8 cellular contexts compared by ENCODE assay signal in the genomic region with DNA sequence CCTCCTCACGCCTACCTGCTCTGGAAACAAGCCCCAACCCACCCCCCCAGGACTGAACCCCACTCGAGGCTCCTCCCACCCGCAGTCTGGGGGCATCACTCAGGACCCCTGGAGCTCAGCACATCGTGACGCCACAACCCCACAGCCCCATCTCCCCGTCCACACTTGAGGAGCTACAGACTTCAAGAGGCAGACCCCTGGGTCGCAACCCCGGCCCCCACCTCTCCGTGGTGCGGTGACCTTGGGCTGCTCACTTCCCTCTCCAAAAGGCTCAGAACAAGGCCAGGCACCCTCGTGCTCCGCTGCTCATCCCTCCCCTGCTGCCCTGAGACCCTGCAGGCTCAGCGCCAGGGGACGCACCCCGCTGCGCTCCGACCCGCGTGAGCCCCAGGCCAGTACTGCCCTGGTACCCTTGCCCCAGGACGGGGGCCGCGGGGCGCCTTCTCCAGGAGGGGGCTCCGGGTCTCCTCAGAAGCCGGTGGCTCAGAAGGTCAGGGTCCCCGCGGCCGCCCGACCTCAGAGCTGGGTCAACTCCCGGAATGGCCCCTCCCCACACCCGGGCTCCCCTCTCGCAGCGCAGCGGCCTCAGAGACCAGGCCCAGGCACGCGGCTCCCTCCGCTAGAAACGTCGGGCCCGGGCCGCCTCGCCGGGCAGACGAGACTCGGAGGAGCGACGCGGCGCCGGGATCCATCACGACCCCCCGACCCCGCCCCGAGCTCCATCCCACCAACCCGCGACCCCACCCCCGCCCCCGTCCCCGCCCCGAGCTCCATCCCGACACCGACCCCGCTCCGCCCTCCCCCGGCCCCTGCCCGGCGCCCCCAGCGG. TPM values are rescaled to one million over a fixed set of nuclear protein-coding genes. Genes with fewer than 3 reads are reported as not detected.
DNase-seq lines count a peak whose midpoint lies in the region; ATAC-seq and TF ChIP-seq lines count a peak whose summit lies in the region.

No MANE protein-coding gene starts in this region.

- peaks cover 13% of the 10 kb centered on the region for H3K36me3 Mint-ChIP-seq in effector memory CD8-positive, alpha-beta T cell (ENCODE audit: insufficient read depth)

- peak overlapping the region; percentile 66 for H3K27ac ChIP-seq in SJCRH30

- intact Hi-C loops in mucosa of descending colon (cut with DNase I, micrococcal nuclease) = no loop called here

- no peaks in the 10 kb centered on the region for H3K9me3 Mint-ChIP-seq in effector memory CD8-positive, alpha-beta T cell

- H3K9me3 ChIP-seq in SJCRH30 (replicated peaks) (no peaks in the 10 kb centered on the region), mucosa of descending colon (no peaks in the 10 kb centered on the region)

- H3K4me3 ChIP-seq in SJCRH30 (peak overlapping the region; percentile 99), mucosa of descending colon (peak overlapping the region; percentile 80)

- TF ChIP-seq CTCF in mucosa of descending colon (IDR thresholded peaks at IDR 0.05) = no peak

- no peaks in the 10 kb centered on the region for H3K27me3 Mint-ChIP-seq in effector memory CD8-positive, alpha-beta T cell

- peak overlapping the region; percentile 71 to 77 for H3K4me3 Mint-ChIP-seq in effector memory CD8-positive, alpha-beta T cell

- peak overlapping the region; percentile 44 to 49 for H3K27ac Mint-ChIP-seq in effector memory CD8-positive, alpha-beta T cell

- peaks cover 16 to 17% of the 10 kb centered on the region in 2 donors for H3K4me1 Mint-ChIP-seq in effector memory CD8-positive, alpha-beta T cell (ENCODE audit: low read depth in 2 of 2)

- peak; percentile 53 for ATAC-seq in GM19023 (IDR thresholded peaks at IDR 0.05; ENCODE audit: unreplicated experiment)
- ATAC-seq in HG03135 (IDR thresholded peaks at IDR 0.05; ENCODE audit: unreplicated experiment) = peak; percentile 23
- peak; percentile 42 for ATAC-seq in effector memory CD8-positive, alpha-beta T cell (replicated peaks)
- ATAC-seq in mucosa of descending colon = peak; percentile 59

- no peaks in the 10 kb centered on the region for H3K27me3 ChIP-seq in SJCRH30

- H3K36me3 ChIP-seq in SJCRH30 = peaks cover 10% of the 10 kb centered on the region; the same call in 1 of the 2 replicates
- H3K36me3 ChIP-seq in mucosa of descending colon (ENCODE audit: low read depth) = no peaks in the 10 kb centered on the region

- H3K4me1 ChIP-seq in SJCRH30 (peaks cover 19% of the 10 kb centered on the region; the same call in 1 of the 2 replicates), mucosa of descending colon (ENCODE audit: low read depth) (peaks cover 23% of the 10 kb centered on the region)

- DNase-seq in CD1c-positive myeloid dendritic cell (ENCODE audit: extremely low spot score) = peak; percentile 37
- DNase-seq in SJCRH30 = peak; percentile 51 to 60
- peak in 1 of 3 experiments; percentile 18 for DNase-seq in effector memory CD8-positive, alpha-beta T cell
- DNase-seq in mucosa of descending colon = peak; percentile 36 to 69 (median 67)
- no peak for DNase-seq in NCI-H446 treated with DMSO at 0.1 percent for 48 hours (lab: John Stamatoyannopoulos, UW)
- DNase-seq in OCI-M2 (lab: John Stamatoyannopoulos, UW; ENCODE audit: unreplicated experiment) = no peak

RNA-seq across cellular contexts. Expression of a gene that starts 0.6 kb away (rescaled TPM):
- total RNA-seq in SJCRH30 (2014; rRNA removed; shearing (Covaris generic)) = 28.9 and 39.9 TPM in 2 replicates
- total RNA-seq in mucosa of descending colon = 10 to 100 TPM; 51.9 to 58.8 (median 57.4) TPM

RNA-seq across cellular contexts. Expression of a gene that starts 13.2 kb away (rescaled TPM):
- total RNA-seq in SJCRH30 (2014; rRNA removed; shearing (Covaris generic)) = 1.5 TPM in 2 replicates
- total RNA-seq in mucosa of descending colon = 1 to 10 TPM in 1 of 3 donors, under 1 TPM in 1, not detected in 1; 0.34 to 2.2 TPM

RNA-seq across cellular contexts. Expression of a gene that starts 21.4 kb away (rescaled TPM):
- 20.2 and 22.4 TPM in 2 replicates for total RNA-seq in SJCRH30 (2014; rRNA removed; shearing (Covaris generic))
- 10 to 100 TPM; 11.6 to 18.6 (median 14.4) TPM for total RNA-seq in mucosa of descending colon

RNA-seq across cellular contexts. Expression of a gene that starts 28.4 kb away (rescaled TPM):
- 18.3 and 21.2 TPM in 2 replicates for total RNA-seq in SJCRH30 (2014; rRNA removed; shearing (Covaris generic))
- total RNA-seq in mucosa of descending colon = 10 to 100 TPM; 20.2 to 26.3 (median 23.8) TPM

RNA-seq across cellular contexts. Expression of a gene that starts 29.4 kb away (rescaled TPM):
- 107 and 108 TPM in 2 replicates for total RNA-seq in SJCRH30 (2014; rRNA removed; shearing (Covaris generic))
- total RNA-seq in mucosa of descending colon = 100 to 1,000 TPM; 101 to 158 (median 128) TPM

Comparison
In these comparisons a context has a peak if more than half of its experiments do, and no peak if none do; other contexts are left out.
1. DNase-seq: peak in CD1c-positive myeloid dendritic cell (single experiment), SJCRH30 (2 of 2) and mucosa of descending colon (3 of 3); none in NCI-H446 treated with DMSO at 0.1 percent for 48 hours (single experiment) and OCI-M2 (single experiment).
2. Peak in every context shown above with its lines, with median percentiles within 50 percentile points of each other: ATAC-seq.